ENCODE assay signal across 8 cellular contexts in genomic region chr5:176658007-176658599, GRCh38. TPM values are rescaled to one million over a fixed set of nuclear protein-coding genes. Genes with fewer than 3 reads are reported as not detected.
DNase-seq lines count a peak whose midpoint lies in the region; ATAC-seq, FAIRE-seq and TF ChIP-seq lines count a peak whose summit lies in the region.

No MANE protein-coding gene starts in this region.

- no peak overlapping the region for H3K9ac ChIP-seq in NT2/D1 (ENCODE audit: insufficient read length, low read depth)
- no peak overlapping the region for H3K9ac ChIP-seq in endothelial cell of umbilical vein (replicated peaks; ENCODE audit: extremely low read depth, insufficient read depth, low read length)

- H3K4me1 ChIP-seq in NT2/D1 (ENCODE audit: insufficient read depth, insufficient read length), result peaks cover 5% of the 10 kb centered on the region
- H3K4me1 ChIP-seq in endothelial cell of umbilical vein (ENCODE audit: control insufficient read depth, extremely low read depth, insufficient read depth, low read length), result no peaks in the 10 kb centered on the region

- peak; percentile 74 to 91 for TF ChIP-seq CTCF in endothelial cell of umbilical vein (IDR thresholded peaks at IDR 0.05; ENCODE audit: extremely low read depth in 1 of 2, insufficient read depth in 1 of 2, low read depth in 1 of 2, low read length in 2 of 2)

- peak; percentile 33 for DNase-seq in NK-92 treated with Interleukin-12 subunit alpha and Interleukin-12 subunit beta, amount 100 ng/mL, for 24 hours (lab: John Stamatoyannopoulos, UW)
- no peak for DNase-seq in NK-92 (lab: John Stamatoyannopoulos, UW; ENCODE audit: unreplicated experiment)
- DNase-seq in NT2/D1 (ENCODE audit: low read depth, low spot score), result peak; percentile 50
- DNase-seq in activated CD8-positive, alpha-beta memory T cell treated with anti-CD3 and anti-CD28 coated beads, Interleukin-2, amount 50 U/mL, for 48 hours, result peak; percentile 84
- DNase-seq in endothelial cell of umbilical vein (ENCODE audit: low read depth, low spot score), result peak; percentile 40
- peak; percentile 71 for DNase-seq in myocyte (ENCODE audit: low read depth)
- DNase-seq in stimulated activated naive CD4-positive, alpha-beta T cell treated with Interleukin-2 at 50 U/mL for 16 hours (lab: John Stamatoyannopoulos, UW), result peak; percentile 37

- TF ChIP-seq POLR2A in endothelial cell of umbilical vein (IDR thresholded peaks at IDR 0.05; ENCODE audit: low read depth, low read length), result no peak

- no peaks in the 10 kb centered on the region for H3K27me3 ChIP-seq in NT2/D1 (ENCODE audit: insufficient read depth, insufficient read length)
- no peaks in the 10 kb centered on the region for H3K27me3 ChIP-seq in endothelial cell of umbilical vein (ENCODE audit: control insufficient read depth in 2 of 2, insufficient read depth in 2 of 2, low read length in 2 of 2)

- peak; percentile 61 for FAIRE-seq in endothelial cell of umbilical vein (lab: Jason Lieb, UNC)

- POLR2A ChIA-PET in endothelial cell of umbilical vein (lab: Charles Lee), result no interaction called here

- no peaks in the 10 kb centered on the region for H3K9me1 ChIP-seq in endothelial cell of umbilical vein (replicated peaks; ENCODE audit: control insufficient read depth, extremely low read depth, insufficient read depth, low read length)

- no peaks in the 10 kb centered on the region for H4K20me1 ChIP-seq in endothelial cell of umbilical vein (replicated peaks; ENCODE audit: control insufficient read depth, extremely low read depth, insufficient read depth, low read length)

- intact Hi-C loops in endothelial cell of umbilical vein (cut with micrococcal nuclease), result loop anchor here (1.0 kb wide), 1 partner anchor 84 kb away; no protein-coding TSS in a partner anchor

- no peak overlapping the region for H3K4me3 ChIP-seq in NT2/D1 (ENCODE audit: insufficient read length, low read depth)
- no peak overlapping the region for H3K4me3 ChIP-seq in endothelial cell of umbilical vein (replicated peaks in 1 of 3; ENCODE audit: insufficient read depth in 1 of 3, low read depth in 1 of 3, low read length in 3 of 3)

- CTCF ChIA-PET in endothelial cell of umbilical vein (lab: Charles Lee), result interaction anchor here (0.9 to 2.9 kb wide), 14 partner anchors 8 to 928 kb away, joined by 3 to 20 read pairs (median 4); partner anchors contain the start of genes EIF4E1B, SNCB and TSPAN17

- no peak overlapping the region for H3K27ac ChIP-seq in endothelial cell of umbilical vein (ENCODE audit: insufficient read depth, low read depth, low read length)

- dilution Hi-C loops in endothelial cell of umbilical vein (cut with MboI; ENCODE audit: extremely low pct_ligation_motif_present, low sequenced_read_pairs), result no loop called here

- no peaks in the 10 kb centered on the region for H3K79me2 ChIP-seq in endothelial cell of umbilical vein (ENCODE audit: control insufficient read depth, insufficient read depth, low read length)

- ATAC-seq in HG03354 (IDR thresholded peaks at IDR 0.05; ENCODE audit: poor library complexity, severe bottlenecking, unreplicated experiment), result peak; percentile 58

- H3K4me2 ChIP-seq in endothelial cell of umbilical vein (ENCODE audit: insufficient read depth, low read length), result no peak overlapping the region

- BruUV-seq in endothelial cell of umbilical vein (replicated peaks; lab: Mats Ljungman, UMichigan), result no TSS peak

- peaks cover 22% of the 10 kb centered on the region for H3K36me3 ChIP-seq in NT2/D1 (ENCODE audit: insufficient read depth, insufficient read length, low read length)
- H3K36me3 ChIP-seq in endothelial cell of umbilical vein (ENCODE audit: control insufficient read depth in 2 of 2, extremely low read depth in 1 of 2, insufficient read depth in 2 of 2, low read length in 2 of 2), result peaks cover 3 to 15% of the 10 kb centered on the region in 2 experiments

- no peaks in the 10 kb centered on the region for H3K9me3 ChIP-seq in NT2/D1 (ENCODE audit: insufficient read depth, low read length)
- H3K9me3 ChIP-seq in endothelial cell of umbilical vein (replicated peaks; ENCODE audit: control insufficient read depth, insufficient read depth, low read length), result no peaks in the 10 kb centered on the region

- H2AFZ ChIP-seq in endothelial cell of umbilical vein (ENCODE audit: low read depth, low read length), result no peak overlapping the region

TF ChIP-seq in endothelial cell of umbilical vein, 7 proteins besides CTCF, POLR2A, EP300 and RAD21:
- TF ChIP-seq FOS (IDR thresholded peaks at IDR 0.05; ENCODE audit: borderline replicate concordance, insufficient read depth, low read length) (no peak), MYC (IDR thresholded peaks at IDR 0.05; ENCODE audit: low read depth, low read length) (no peak), EZH2 (IDR thresholded peaks at IDR 0.05; ENCODE audit: borderline replicate concordance, low read depth, low read length, severe bottlenecking) (no peak), JUN (IDR thresholded peaks at IDR 0.05; ENCODE audit: borderline replicate concordance, insufficient read depth, insufficient read length, low read depth) (no peak), GATA2 (IDR thresholded peaks at IDR 0.05; ENCODE audit: insufficient read depth, insufficient read length, low read depth, low read length) (no peak), MAX (IDR thresholded peaks at IDR 0.05; ENCODE audit: insufficient read depth, insufficient read length) (no peak), POLR2AphosphoS5 (IDR thresholded peaks at IDR 0.05; ENCODE audit: insufficient read depth, low read depth, low read length) (no peak)

RNA-seq across cellular contexts. Expression of gene TSPAN17, which starts 10.8 kb away (rescaled TPM):
- total RNA-seq in endothelial cell of umbilical vein (55.9 and 57.0 TPM in 2 replicates), myocyte (47.9 and 50.0 TPM in 2 replicates)
- polyA plus RNA-seq in endothelial cell of umbilical vein, result 64.1 and 73.3 TPM in 2 replicates
- 45.0 and 54.0 TPM in 2 replicates for polyA plus RNA-seq in endothelial cell of umbilical vein (2011; cell fraction: cytosol; rRNA removed)
- polyA plus RNA-seq in endothelial cell of umbilical vein (2011; cell fraction: nucleus; rRNA removed), result 85.7 and 95.0 TPM in 2 replicates
- 54.6 and 56.8 TPM in 2 replicates for polyA plus RNA-seq in endothelial cell of umbilical vein (2012)
- 91.1 and 94.5 TPM in 2 replicates for polyA minus RNA-seq in endothelial cell of umbilical vein
- 12.0 TPM for polyA minus RNA-seq in endothelial cell of umbilical vein (2011; cell fraction: cytosol; rRNA and poly(A)+ RNA removed)
- 30.8 and 33.2 TPM in 2 replicates for polyA minus RNA-seq in endothelial cell of umbilical vein (2011; cell fraction: nucleus; rRNA and poly(A)+ RNA removed)
- 70.8 TPM for polyA plus RNA-seq in myocyte (2012)

RNA-seq across cellular contexts. Expression of gene EIF4E1B, which starts 27.6 kb away (rescaled TPM):
- total RNA-seq in endothelial cell of umbilical vein (not detected in 2 replicates), myocyte (not detected in 2 replicates)
- not detected in 2 replicates for polyA plus RNA-seq in endothelial cell of umbilical vein
- not detected in 2 replicates for polyA plus RNA-seq in endothelial cell of umbilical vein (2011; cell fraction: cytosol; rRNA removed)
- not detected in 2 replicates for polyA plus RNA-seq in endothelial cell of umbilical vein (2011; cell fraction: nucleus; rRNA removed)
- not detected in 2 replicates for polyA plus RNA-seq in endothelial cell of umbilical vein (2012)
- polyA minus RNA-seq in endothelial cell of umbilical vein, result not detected in 2 replicates
- not detected for polyA minus RNA-seq in endothelial cell of umbilical vein (2011; cell fraction: cytosol; rRNA and poly(A)+ RNA removed)
- polyA minus RNA-seq in endothelial cell of umbilical vein (2011; cell fraction: nucleus; rRNA and poly(A)+ RNA removed), result not detected in 2 replicates
- polyA plus RNA-seq in myocyte (2012), result not detected

RNA-seq across cellular contexts. Expression of gene SNCB, which starts 27.8 kb away (rescaled TPM):
- not detected in 2 replicates for total RNA-seq in endothelial cell of umbilical vein
- 0.08 TPM in 1 of 2 replicates, not detected in the other for polyA plus RNA-seq in endothelial cell of umbilical vein
- 0.07 TPM in 1 of 2 replicates, not detected in the other for polyA plus RNA-seq in endothelial cell of umbilical vein (2011; cell fraction: cytosol; rRNA removed)
- 0.12 TPM in 1 of 2 replicates, not detected in the other for polyA plus RNA-seq in endothelial cell of umbilical vein (2011; cell fraction: nucleus; rRNA removed)
- not detected in 2 replicates for polyA plus RNA-seq in endothelial cell of umbilical vein (2012)
- polyA minus RNA-seq in endothelial cell of umbilical vein, result not detected in 2 replicates
- not detected for polyA minus RNA-seq in endothelial cell of umbilical vein (2011; cell fraction: cytosol; rRNA and poly(A)+ RNA removed)
- polyA minus RNA-seq in endothelial cell of umbilical vein (2011; cell fraction: nucleus; rRNA and poly(A)+ RNA removed), result not detected in 2 replicates
- total RNA-seq in myocyte, result 0.16 and 1.0 TPM in 2 replicates
- polyA plus RNA-seq in myocyte (2012), result 0.42 TPM

RNA-seq across cellular contexts. Expression of gene GPRIN1, which starts 48.1 kb away (rescaled TPM):
- total RNA-seq in endothelial cell of umbilical vein (9.3 and 10.4 TPM in 2 replicates), myocyte (5.2 and 9.6 TPM in 2 replicates)
- polyA plus RNA-seq in endothelial cell of umbilical vein, result 2.4 and 2.6 TPM in 2 replicates
- polyA plus RNA-seq in endothelial cell of umbilical vein (2011; cell fraction: cytosol; rRNA removed), result 3.2 and 4.2 TPM in 2 replicates
- polyA plus RNA-seq in endothelial cell of umbilical vein (2011; cell fraction: nucleus; rRNA removed), result 2.6 and 3.1 TPM in 2 replicates
- polyA plus RNA-seq in endothelial cell of umbilical vein (2012), result 6.2 TPM in 2 replicates
- 2.7 and 3.4 TPM in 2 replicates for polyA minus RNA-seq in endothelial cell of umbilical vein
- 4.4 TPM for polyA minus RNA-seq in endothelial cell of umbilical vein (2011; cell fraction: cytosol; rRNA and poly(A)+ RNA removed)
- polyA minus RNA-seq in endothelial cell of umbilical vein (2011; cell fraction: nucleus; rRNA and poly(A)+ RNA removed), result 1.8 and 2.9 TPM in 2 replicates
- 2.4 TPM for polyA plus RNA-seq in myocyte (2012)
